17 cellular contexts compared by ENCODE assay signal in the genomic region with DNA sequence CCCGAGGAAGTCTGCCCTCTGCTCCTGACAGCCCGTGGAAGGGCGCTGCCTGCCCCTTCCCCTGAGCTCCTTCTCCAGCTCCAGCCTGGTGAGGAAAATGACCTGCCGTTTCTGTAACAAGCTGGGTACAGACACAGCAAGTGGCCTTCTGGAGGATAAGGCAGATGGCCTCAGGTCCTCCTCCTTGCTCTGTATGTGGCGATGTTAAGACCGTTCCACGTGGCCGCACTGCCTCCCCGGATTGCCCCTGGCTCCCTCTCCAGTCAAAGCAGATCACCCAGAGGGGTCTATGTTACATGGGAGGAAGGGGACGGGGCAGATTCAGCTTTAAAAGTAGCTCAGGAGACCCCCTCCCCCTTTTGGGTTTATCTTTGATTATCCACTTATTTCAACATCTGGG.
"Had no signal": no experiment of that assay in that cellular context is flagged by ENCODE, and none has a peak within 500 bp of the region (broad histone marks: within the 10 kb centered on the region; RNA-seq: fewer than 3 reads in every experiment).

No MANE protein-coding gene starts in this region.

- H3K4me3 ChIP-seq: lower lobe of right lung, sigmoid colon, suprapubic skin, transverse colon, upper lobe of right lung, uterus had no signal

- H3K27ac Mint-ChIP-seq: progenitor cell of endocrine pancreas; stimulated activated naive B cell treated with anti-CD40 and anti-IgM and Interleukin-4, amounts not matched to agents 10 μg/mL and 1 μg/mL and 100 μg/mL, for 72 hours; stimulated activated naive CD8-positive, alpha-beta T cell treated with anti-CD3 and anti-CD28 coated beads, Interleukin-15, Interleukin-2, amounts not matched to agents 100 ng/mL and 50 ng/mL, for 24 hours had no signal

- H3K9ac ChIP-seq: parathyroid adenoma had no signal

- H3K36me3 ChIP-seq: lower lobe of right lung, sigmoid colon, suprapubic skin, transverse colon, upper lobe of right lung, uterus had no signal

- H3K4me1 Mint-ChIP-seq: naive thymus-derived CD8-positive, alpha-beta T cell; stimulated activated naive B cell treated with anti-CD40 and anti-IgM and Interleukin-4, amounts not matched to agents 10 μg/mL and 1 μg/mL and 100 μg/mL, for 72 hours had no signal

- DNase-seq: cortex of kidney; head of caudate nucleus; left ventricle myocardium superior; lower lobe of right lung; naive thymus-derived CD8-positive, alpha-beta T cell; right cardiac atrium; sigmoid colon; stimulated activated CD4-positive, alpha-beta T cell treated with anti-CD3 and anti-CD28 coated beads, Interleukin-2, amount 100 ng/mL, for 24 hours; stimulated activated CD4-positive, alpha-beta T cell treated with anti-CD3 and anti-CD28 coated beads, Interleukin-4, amount 100 ng/mL, for 24 hours; stimulated activated naive B cell treated with anti-CD40 and anti-IgM and Interleukin-4, amounts not matched to agents 10 μg/mL and 1 μg/mL and 100 μg/mL, for 72 hours; transverse colon; upper lobe of right lung; uterus had no signal

- H3K27me3 Mint-ChIP-seq: naive thymus-derived CD8-positive, alpha-beta T cell; progenitor cell of endocrine pancreas had no signal

- H3K27me3 ChIP-seq: sigmoid colon, suprapubic skin, transverse colon, upper lobe of right lung, uterus had no signal

- H3K27ac ChIP-seq: lower lobe of right lung, parathyroid adenoma, sigmoid colon, suprapubic skin, transverse colon, upper lobe of right lung, uterus had no signal

- H3K4me1 ChIP-seq: lower lobe of right lung, parathyroid adenoma, sigmoid colon, suprapubic skin, transverse colon, upper lobe of right lung, uterus had no signal

- H3K36me3 Mint-ChIP-seq: naive thymus-derived CD8-positive, alpha-beta T cell; stimulated activated naive B cell treated with anti-CD40 and anti-IgM and Interleukin-4, amounts not matched to agents 10 μg/mL and 1 μg/mL and 100 μg/mL, for 72 hours had no signal

- H2AFZ ChIP-seq: parathyroid adenoma had no signal

- H3K9me3 Mint-ChIP-seq: stimulated activated naive CD8-positive, alpha-beta T cell treated with anti-CD3 and anti-CD28 coated beads, Interleukin-15, Interleukin-2, amounts not matched to agents 100 ng/mL and 50 ng/mL, for 24 hours had no signal

- H3K9me3 ChIP-seq: lower lobe of right lung, sigmoid colon, suprapubic skin, transverse colon, upper lobe of right lung, uterus had no signal

- H3K4me3 Mint-ChIP-seq: naive thymus-derived CD8-positive, alpha-beta T cell; stimulated activated naive B cell treated with anti-CD40 and anti-IgM and Interleukin-4, amounts not matched to agents 10 μg/mL and 1 μg/mL and 100 μg/mL, for 72 hours; stimulated activated naive CD8-positive, alpha-beta T cell treated with anti-CD3 and anti-CD28 coated beads, Interleukin-15, Interleukin-2, amounts not matched to agents 100 ng/mL and 50 ng/mL, for 24 hours had no signal
